Comparison of ENCODE assay signal across 27 cellular contexts in the genomic region with DNA sequence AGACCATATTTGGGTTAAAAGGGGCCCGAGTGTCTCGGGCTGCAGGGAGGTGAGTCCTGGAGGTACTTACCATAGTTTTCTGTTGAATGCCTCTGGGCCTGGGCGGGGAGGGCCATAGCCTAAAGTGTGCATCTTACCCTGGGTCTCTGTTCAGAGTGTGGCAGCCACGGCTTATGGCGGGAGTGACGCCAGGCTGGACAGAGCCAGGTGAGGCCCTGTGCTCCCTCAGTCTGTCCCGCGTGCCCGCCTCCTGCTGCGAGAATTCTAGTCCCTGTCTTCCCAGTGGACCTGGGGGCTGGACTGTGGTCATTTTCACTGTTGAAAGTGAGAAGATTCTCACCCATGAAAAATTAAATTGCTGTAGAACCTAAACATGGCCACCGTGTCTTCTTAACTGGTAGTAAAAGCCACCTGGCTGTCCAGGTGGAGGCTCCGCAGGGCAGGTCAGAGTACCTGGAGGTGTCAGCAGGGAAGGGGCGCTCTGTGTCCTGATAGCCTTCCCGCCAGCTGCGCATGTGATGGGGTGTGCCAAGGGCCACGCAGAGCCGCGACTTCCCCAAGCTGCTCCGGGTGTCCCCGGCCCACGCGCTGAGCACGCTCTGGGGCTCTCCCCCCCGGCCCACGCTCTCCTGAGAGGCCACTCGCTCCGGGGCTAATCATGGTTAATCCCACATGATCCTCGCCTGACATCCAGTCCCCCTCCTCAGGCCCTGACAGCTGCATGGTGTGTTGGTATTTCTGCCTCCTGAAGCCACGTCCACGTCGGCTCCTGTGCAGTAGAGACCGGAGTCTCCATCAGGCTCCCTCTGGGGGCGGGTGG.
"Had no signal": no experiment of that assay in that cellular context is flagged by ENCODE, and none has a peak within 500 bp of the region (broad histone marks: within the 10 kb centered on the region; RNA-seq: fewer than 3 reads in every experiment).

No MANE protein-coding gene starts in this region.

- H3K4me3 Mint-ChIP-seq: activated CD4-positive, alpha-beta memory T cell treated with anti-CD3 and anti-CD28 coated beads for 36 hours; activated CD4-positive, alpha-beta T cell treated with anti-CD3 and anti-CD28 coated beads, Interleukin-2, amount 10 ng/mL, durations not matched to agents 24 days and 14 days; dendritic cell treated with granulocyte-macrophage colony-stimulating factor and Interleukin-4, amounts not matched to agents 40 ng/mL and 50 ng/mL, for 4 days; endodermal cell; nephron; stimulated activated memory B cell treated with anti-CD40 and anti-IgM and Interleukin-4, amounts not matched to agents 10 μg/mL and 1 μg/mL and 100 μg/mL, for 72 hours had no signal

- H3K27ac Mint-ChIP-seq: activated CD4-positive, alpha-beta memory T cell treated with anti-CD3 and anti-CD28 coated beads for 36 hours; activated CD4-positive, alpha-beta T cell treated with anti-CD3 and anti-CD28 coated beads, Interleukin-2, amount 10 ng/mL, durations not matched to agents 24 days and 14 days; dendritic cell treated with granulocyte-macrophage colony-stimulating factor and Interleukin-4, amounts not matched to agents 40 ng/mL and 50 ng/mL, for 4 days; nephron had no signal

- H3K27me3 ChIP-seq: esophagus muscularis mucosa, foreskin keratinocyte, neutrophil, right lobe of liver, stomach, thyroid gland, upper lobe of right lung had no signal

- H3K9me3 ChIP-seq: esophagus muscularis mucosa, left ventricle myocardium inferior, neutrophil, right lobe of liver, stomach, thyroid gland, upper lobe of right lung had no signal

- H3K4me1 ChIP-seq: foreskin keratinocyte had no signal

- ATAC-seq: foreskin keratinocyte; right lobe of liver; stimulated activated memory B cell treated with anti-CD40 and anti-IgM and Interleukin-4, amounts not matched to agents 10 μg/mL and 1 μg/mL and 100 μg/mL, for 72 hours; upper lobe of right lung had no signal

- H3K4me1 Mint-ChIP-seq: endodermal cell had no signal

- H3K36me3 ChIP-seq: left ventricle myocardium inferior, neutrophil, right lobe of liver, stomach, thyroid gland, upper lobe of right lung had no signal

- H3K36me3 Mint-ChIP-seq: activated CD4-positive, alpha-beta memory T cell treated with anti-CD3 and anti-CD28 coated beads for 36 hours had no signal

- DNase-seq: activated CD4-positive, alpha-beta memory T cell treated with anti-CD3 and anti-CD28 coated beads for 36 hours; activated CD4-positive, alpha-beta T cell treated with anti-CD3 and anti-CD28 coated beads, Interleukin-2, amount 10 ng/mL, durations not matched to agents 24 days and 14 days; activated CD4-positive, CD25-positive, alpha-beta regulatory T cell treated with anti-CD3 and anti-CD28 coated beads, Interleukin-2, amount 50 U/mL, for 72 hours; activated CD8-positive, alpha-beta memory T cell treated with anti-CD3 and anti-CD28 coated beads, Interleukin-2, amount 50 U/mL, for 4 hours; activated gamma-delta T cell; activated naive CD4-positive, alpha-beta T cell treated with anti-CD3 and anti-CD28 coated beads, Interleukin-2, amount 50 U/mL, for 16 hours; activated T-cell treated with anti-CD3 and anti-CD28 coated beads, Interleukin-2, amount 50 U/mL, for 1 hour; amniotic stem cell; caudate nucleus; endodermal cell; foreskin keratinocyte; islet precursor cell; mammary epithelial cell; stimulated activated CD4-positive, alpha-beta T cell treated with anti-CD3 and anti-CD28 coated beads, Interleukin-4, amount 100 ng/mL, for 4 hours; stimulated activated CD8-positive, alpha-beta memory T cell treated with anti-CD3 and anti-CD28 coated beads, Interleukin-4, amount 100 ng/mL, for 48 hours; stomach; T-helper 9 cell; thyroid gland had no signal

- H3K9me3 Mint-ChIP-seq: activated CD4-positive, alpha-beta memory T cell treated with anti-CD3 and anti-CD28 coated beads for 36 hours; activated CD4-positive, alpha-beta T cell treated with anti-CD3 and anti-CD28 coated beads, Interleukin-2, amount 10 ng/mL, durations not matched to agents 24 days and 14 days; dendritic cell treated with granulocyte-macrophage colony-stimulating factor and Interleukin-4, amounts not matched to agents 40 ng/mL and 50 ng/mL, for 4 days; endodermal cell; stimulated activated memory B cell treated with anti-CD40 and anti-IgM and Interleukin-4, amounts not matched to agents 10 μg/mL and 1 μg/mL and 100 μg/mL, for 72 hours had no signal

- H3K27me3 Mint-ChIP-seq: activated CD4-positive, alpha-beta memory T cell treated with anti-CD3 and anti-CD28 coated beads for 36 hours; activated CD4-positive, alpha-beta T cell treated with anti-CD3 and anti-CD28 coated beads, Interleukin-2, amount 10 ng/mL, durations not matched to agents 24 days and 14 days; stimulated activated memory B cell treated with anti-CD40 and anti-IgM and Interleukin-4, amounts not matched to agents 10 μg/mL and 1 μg/mL and 100 μg/mL, for 72 hours had no signal

- H3K4me3 ChIP-seq: esophagus muscularis mucosa, left ventricle myocardium inferior, right lobe of liver, skin epidermis, stomach, thyroid gland, upper lobe of right lung had no signal

- H3K27ac ChIP-seq: foreskin keratinocyte, left ventricle myocardium inferior, right lobe of liver, skin epidermis, stomach, thyroid gland, upper lobe of right lung had no signal
